Comparison of ENCODE assay signal across 7 cellular contexts in genomic region chr5:688348-688747, GRCh38. TPM values are rescaled to one million over a fixed set of nuclear protein-coding genes. Genes with fewer than 3 reads are reported as not detected.
DNase-seq lines count a peak whose midpoint lies in the region; ATAC-seq, FAIRE-seq and TF ChIP-seq lines count a peak whose summit lies in the region.
"Not testable (repeated sequence)": the region's sequence is repeated elsewhere in the genome, so short reads cannot be mapped to it uniquely, and the experiment has no call there.

No MANE protein-coding gene starts in this region.

- not testable (repeated sequence) for H3K79me2 ChIP-seq in SK-N-SH (ENCODE audit: insufficient read depth)

- not testable (repeated sequence) for ATAC-seq in upper lobe of right lung

- WGBS in SK-N-SH (ENCODE audit: low lambda C conversion rate): 65% methylated on average over 16 of the region's 19 CpGs

- not testable (repeated sequence) for H3K4me3 ChIP-seq in SK-N-SH (ENCODE audit: low read depth in 2 of 2, low read length in 1 of 2); coronary artery; kidney (ENCODE audit: low read length in 2 of 2); upper lobe of right lung

- FAIRE-seq in kidney (lab: Jason Lieb, UNC): not testable (repeated sequence)

- not testable (repeated sequence) for TF ChIP-seq CTCF in SK-N-SH (IDR thresholded peaks at IDR 0.05); coronary artery (IDR thresholded peaks at IDR 0.05); kidney (IDR thresholded peaks at IDR 0.05; ENCODE audit: borderline replicate concordance, extremely low read depth, insufficient read depth); upper lobe of right lung (IDR thresholded peaks at IDR 0.05)

- not testable (repeated sequence) for H3K9me2 ChIP-seq in SK-N-SH

- H3K9ac ChIP-seq in SK-N-SH; kidney (ENCODE audit: low read length in 2 of 2): not testable (repeated sequence)

- H3K36me3 ChIP-seq in SK-N-SH (replicated peaks in 1 of 2; ENCODE audit: control insufficient read depth in 1 of 2, insufficient read depth in 2 of 2, low read length in 1 of 2); kidney (ENCODE audit: control insufficient read depth in 1 of 2, insufficient read depth in 2 of 2, low read length in 2 of 2); upper lobe of right lung: not testable (repeated sequence)

- not testable (repeated sequence) for H3K27me3 ChIP-seq in SK-N-SH (ENCODE audit: insufficient read depth); upper lobe of right lung

- not testable (repeated sequence) for H3K4me2 ChIP-seq in SK-N-SH

- H3K9me3 ChIP-seq in SK-N-SH; kidney (ENCODE audit: control insufficient read depth in 1 of 2, low read length in 2 of 2); upper lobe of right lung: not testable (repeated sequence)

- POLR2A ChIA-PET in SK-N-SH (lab: Yijun Ruan, JAX): not testable (repeated sequence)

- not testable (repeated sequence) for H4K20me1 ChIP-seq in SK-N-SH (ENCODE audit: insufficient read depth)

- not testable (repeated sequence) for H3F3A ChIP-seq in SK-N-SH (replicated peaks; ENCODE audit: insufficient read depth)

- not testable (repeated sequence) for H2AFZ ChIP-seq in SK-N-SH (ENCODE audit: low read depth)

- DNase-seq in G401 (ENCODE audit: low spot score) (peak; percentile 19), SK-N-SH (peak; percentile 5), coronary artery (ENCODE audit: low spot score) (peak; percentile 68), kidney (peak; percentile 66), posterior vena cava (ENCODE audit: low spot score) (peak; percentile 73), upper lobe of right lung (peak; percentile 36)
- peak; percentile 60 for DNase-seq in activated effector memory CD4-positive, alpha-beta T cell treated with anti-CD3 and anti-CD28 coated beads, Interleukin-2, amount 50 U/mL, for 16 hours

- H3K27ac ChIP-seq in SK-N-SH (ENCODE audit: low read depth in 2 of 2, low read length in 1 of 2); coronary artery; kidney (ENCODE audit: low read depth in 2 of 2, low read length in 2 of 2); upper lobe of right lung: not testable (repeated sequence)

- CTCF ChIA-PET in SK-N-SH (lab: Yijun Ruan, JAX): not testable (repeated sequence)

- H3K4me1 ChIP-seq in SK-N-SH (ENCODE audit: control insufficient read depth in 1 of 2, insufficient read depth in 2 of 2, low read depth in 1 of 2, low read length in 1 of 2); kidney (ENCODE audit: control insufficient read depth in 1 of 2, insufficient read depth in 1 of 2, low read depth in 1 of 2, low read length in 2 of 2); upper lobe of right lung: not testable (repeated sequence)

- not testable (repeated sequence) for TF ChIP-seq EP300 in SK-N-SH (IDR thresholded peaks at IDR 0.05; ENCODE audit: borderline replicate concordance in 1 of 2, low read depth in 1 of 2, low read length in 1 of 2)

- in situ Hi-C loops in G401 (cut with HindIII; ENCODE audit: low sequenced_read_pairs): not testable (repeated sequence)

- intact Hi-C loops in kidney (cut with DNase I): loop anchor here (10.0 kb wide), 1 partner anchor 86 kb away; no protein-coding TSS in a partner anchor
- intact Hi-C loops in posterior vena cava (cut with DNase I); upper lobe of right lung (cut with DNase I): not testable (repeated sequence)

- not testable (repeated sequence) for TF ChIP-seq RAD21 in SK-N-SH (IDR thresholded peaks at IDR 0.05; ENCODE audit: low read length)

RNA-seq across cellular contexts. Expression of gene TPPP, which starts 4.8 kb away (rescaled TPM):
- total RNA-seq in G401 (2014; rRNA removed; shearing (Covaris generic)): 0.62 and 1.2 TPM in 2 replicates
- polyA plus RNA-seq in SK-N-SH (2012; rRNA removed): 0.05 and 0.10 TPM in 2 replicates
- 0.04 and 0.05 TPM in 2 replicates for polyA plus RNA-seq in SK-N-SH (2012; cell fraction: cytosol; rRNA removed)
- 0.11 and 0.33 TPM in 2 replicates for polyA plus RNA-seq in SK-N-SH (2012; cell fraction: nucleus; rRNA removed)
- 6.9 TPM for total RNA-seq in kidney
- 5.8 TPM for polyA plus RNA-seq in kidney (ENCODE audit: insufficient read depth, low read depth, low replicate concordance)
- 10 to 100 TPM in 1 of 2 donors, 1 to 10 TPM in 1; 9.8 to 10.8 TPM for total RNA-seq in posterior vena cava
- 16.1 TPM for total RNA-seq in upper lobe of right lung

Comparison
In these comparisons a context has a peak if more than half of its experiments do, and no peak if none do; other contexts are left out.
1. DNase-seq: peak in every context shown above with its lines; median percentile 73 in posterior vena cava; 68 in coronary artery; 66 in kidney; 60 in activated effector memory CD4-positive, alpha-beta T cell treated with anti-CD3 and anti-CD28 coated beads, Interleukin-2, amount 50 U/mL, for 16 hours; 36 in upper lobe of right lung; 19 in G401; 5 in SK-N-SH.